ENCODE assay signal across 8 cellular contexts in genomic region chr1:32181563-32181962, GRCh38. TPM values are rescaled to one million over a fixed set of nuclear protein-coding genes. Genes with fewer than 3 reads are reported as not detected.
A peak's percentile ranks its signal among the peaks of the same experiment; 100 is the strongest.
DNase-seq lines count a peak whose midpoint lies in the region; ATAC-seq and TF ChIP-seq lines count a peak whose summit lies in the region.

No MANE protein-coding gene starts in this region.

- peak overlapping the region; percentile 92 for H3K27ac Mint-ChIP-seq in T-helper 2 cell treated with Interferon-gamma antibody and Interleukin-4, amounts not matched to agents 5 μg/mL and 100 μg/mL, for 36 hours
- H3K27ac Mint-ChIP-seq in activated CD8-positive, alpha-beta T cell treated with anti-CD3 and anti-CD28 coated beads for 36 hours: peak overlapping the region; percentile 98
- peak overlapping the region; percentile 99 for H3K27ac Mint-ChIP-seq in stimulated activated memory B cell treated with anti-CD40 and anti-IgM and Interleukin-4, amounts not matched to agents 10 μg/mL and 1 μg/mL and 100 μg/mL, for 72 hours

- no peak for ATAC-seq in activated CD8-positive, alpha-beta T cell treated with anti-CD3 and anti-CD28 coated beads for 36 hours
- no peak for ATAC-seq in gastroesophageal sphincter
- ATAC-seq in stimulated activated memory B cell treated with anti-CD40 and anti-IgM and Interleukin-4, amounts not matched to agents 10 μg/mL and 1 μg/mL and 100 μg/mL, for 72 hours: no peak

- H3K27me3 ChIP-seq in gastroesophageal sphincter: no peaks in the 10 kb centered on the region

- H3K36me3 ChIP-seq in gastroesophageal sphincter: peaks cover 0 to 55% of the 10 kb centered on the region in 2 donors

- no peak for TF ChIP-seq CTCF in activated CD8-positive, alpha-beta T cell treated with anti-CD3 and anti-CD28 coated beads for 36 hours (IDR thresholded peaks at IDR 0.05)
- no peak for TF ChIP-seq CTCF in gastroesophageal sphincter (IDR thresholded peaks at IDR 0.05)

- no peak for DNase-seq in T-helper 2 cell treated with Interferon-gamma antibody and Interleukin-4, amounts not matched to agents 5 μg/mL and 100 μg/mL, for 36 hours (ENCODE audit: low spot score)
- DNase-seq in T-helper 2 cell (no peak), NCI-H1105 (lab: John Stamatoyannopoulos, UW) (no peak), HPDE6-E6E7 (ENCODE audit: extremely low spot score) (no peak), AG08396 (ENCODE audit: low spot score) (no peak)
- DNase-seq in activated CD8-positive, alpha-beta T cell treated with anti-CD3 and anti-CD28 coated beads for 36 hours: no peak

- peaks cover 40% of the 10 kb centered on the region for H3K4me1 Mint-ChIP-seq in T-helper 2 cell treated with Interferon-gamma antibody and Interleukin-4, amounts not matched to agents 5 μg/mL and 100 μg/mL, for 36 hours (ENCODE audit: low read depth)
- H3K4me1 Mint-ChIP-seq in activated CD8-positive, alpha-beta T cell treated with anti-CD3 and anti-CD28 coated beads for 36 hours (ENCODE audit: low read depth): peaks cover 53% of the 10 kb centered on the region
- H3K4me1 Mint-ChIP-seq in stimulated activated memory B cell treated with anti-CD40 and anti-IgM and Interleukin-4, amounts not matched to agents 10 μg/mL and 1 μg/mL and 100 μg/mL, for 72 hours: peaks cover 58% of the 10 kb centered on the region

- no peaks in the 10 kb centered on the region for H3K9me3 Mint-ChIP-seq in T-helper 2 cell treated with Interferon-gamma antibody and Interleukin-4, amounts not matched to agents 5 μg/mL and 100 μg/mL, for 36 hours
- no peaks in the 10 kb centered on the region for H3K9me3 Mint-ChIP-seq in activated CD8-positive, alpha-beta T cell treated with anti-CD3 and anti-CD28 coated beads for 36 hours
- no peaks in the 10 kb centered on the region for H3K9me3 Mint-ChIP-seq in stimulated activated memory B cell treated with anti-CD40 and anti-IgM and Interleukin-4, amounts not matched to agents 10 μg/mL and 1 μg/mL and 100 μg/mL, for 72 hours

- intact Hi-C loops in activated CD8-positive, alpha-beta T cell treated with anti-CD3 and anti-CD28 coated beads for 36 hours (cut with micrococcal nuclease): no loop called here

- POLR2A ChIA-PET in activated CD8-positive, alpha-beta T cell treated with anti-CD3 and anti-CD28 coated beads for 36 hours (lab: Charles Lee): interaction anchor here (1.0 to 8.2 kb wide), 7 partner anchors 15 to 109 kb away, joined by 3 to 141 read pairs (median 4); partner anchors contain the start of genes CCDC28B, KPNA6 and TMEM39B

- no peak for TF ChIP-seq EP300 in gastroesophageal sphincter (IDR thresholded peaks at IDR 0.05)

- 60 to 74% methylated on average over 1 to 4 of the region's 5 CpGs for WGBS in gastroesophageal sphincter (ENCODE audit: low coverage in 1 of 2), 2 donors

- CTCF ChIA-PET in activated CD8-positive, alpha-beta T cell treated with anti-CD3 and anti-CD28 coated beads for 36 hours (lab: Charles Lee): interaction anchor here (0.6 to 1.2 kb wide), 4 partner anchors 10 to 73 kb away, joined by 3 to 4 read pairs (median 3); partner anchors contain the start of gene KPNA6

- TF ChIP-seq POLR2A in gastroesophageal sphincter (IDR thresholded peaks at IDR 0.05): no peak

- peak overlapping the region in 3 of 4 donors; percentile 93 to 96 (median 96) for H3K27ac ChIP-seq in gastroesophageal sphincter

- H3K27me3 Mint-ChIP-seq in T-helper 2 cell treated with Interferon-gamma antibody and Interleukin-4, amounts not matched to agents 5 μg/mL and 100 μg/mL, for 36 hours (ENCODE audit: low read depth): no peaks in the 10 kb centered on the region
- H3K27me3 Mint-ChIP-seq in activated CD8-positive, alpha-beta T cell treated with anti-CD3 and anti-CD28 coated beads for 36 hours: no peaks in the 10 kb centered on the region
- H3K27me3 Mint-ChIP-seq in stimulated activated memory B cell treated with anti-CD40 and anti-IgM and Interleukin-4, amounts not matched to agents 10 μg/mL and 1 μg/mL and 100 μg/mL, for 72 hours: no peaks in the 10 kb centered on the region

- peaks cover 7 to 72% (median 23%) of the 10 kb centered on the region in 3 donors for H3K4me1 ChIP-seq in gastroesophageal sphincter

- no peaks in the 10 kb centered on the region for H3K9me3 ChIP-seq in gastroesophageal sphincter

- peak overlapping the region in 1 of 2 donors; percentile 71 for H3K4me3 ChIP-seq in gastroesophageal sphincter

- peak overlapping the region; percentile 93 for H3K4me3 Mint-ChIP-seq in T-helper 2 cell treated with Interferon-gamma antibody and Interleukin-4, amounts not matched to agents 5 μg/mL and 100 μg/mL, for 36 hours
- H3K4me3 Mint-ChIP-seq in activated CD8-positive, alpha-beta T cell treated with anti-CD3 and anti-CD28 coated beads for 36 hours: peak overlapping the region; percentile 97
- peak overlapping the region; percentile 97 for H3K4me3 Mint-ChIP-seq in stimulated activated memory B cell treated with anti-CD40 and anti-IgM and Interleukin-4, amounts not matched to agents 10 μg/mL and 1 μg/mL and 100 μg/mL, for 72 hours

- peaks cover 49% of the 10 kb centered on the region for H3K36me3 Mint-ChIP-seq in T-helper 2 cell treated with Interferon-gamma antibody and Interleukin-4, amounts not matched to agents 5 μg/mL and 100 μg/mL, for 36 hours (ENCODE audit: low read depth)
- H3K36me3 Mint-ChIP-seq in activated CD8-positive, alpha-beta T cell treated with anti-CD3 and anti-CD28 coated beads for 36 hours (ENCODE audit: low read depth): peaks cover 53% of the 10 kb centered on the region
- peaks cover 51% of the 10 kb centered on the region for H3K36me3 Mint-ChIP-seq in stimulated activated memory B cell treated with anti-CD40 and anti-IgM and Interleukin-4, amounts not matched to agents 10 μg/mL and 1 μg/mL and 100 μg/mL, for 72 hours

RNA-seq across cellular contexts. Expression of gene TXLNA, which starts 2.1 kb away (rescaled TPM):
- 10 to 100 TPM; 71.5 to 73.3 TPM for total RNA-seq in activated CD8-positive, alpha-beta T cell treated with anti-CD3 and anti-CD28 coated beads for 36 hours
- total RNA-seq in gastroesophageal sphincter: 10 to 100 TPM; 44.7 to 86.6 (median 67.3) TPM

RNA-seq across cellular contexts. Expression of gene CCDC28B, which starts 18.8 kb away (rescaled TPM):
- total RNA-seq in activated CD8-positive, alpha-beta T cell treated with anti-CD3 and anti-CD28 coated beads for 36 hours: 10 to 100 TPM; 27.0 to 27.7 TPM
- total RNA-seq in gastroesophageal sphincter: 1 to 10 TPM; 2.7 to 8.0 (median 5.6) TPM

RNA-seq across cellular contexts. Expression of gene IQCC, which starts 23.9 kb away (rescaled TPM):
- total RNA-seq in activated CD8-positive, alpha-beta T cell treated with anti-CD3 and anti-CD28 coated beads for 36 hours: 1 to 10 TPM; 4.2 to 4.4 TPM
- total RNA-seq in gastroesophageal sphincter: 1 to 10 TPM in 2 of 4 donors, under 1 TPM in 2; 0.69 to 1.9 (median 1.3) TPM

RNA-seq across cellular contexts. Expression of gene DCDC2B, which starts 27.3 kb away (rescaled TPM):
- total RNA-seq in activated CD8-positive, alpha-beta T cell treated with anti-CD3 and anti-CD28 coated beads for 36 hours: not detected
- total RNA-seq in gastroesophageal sphincter: not detected

RNA-seq across cellular contexts. Expression of gene TMEM234, which starts 40.6 kb away (rescaled TPM):
- 1 to 10 TPM; 6.9 to 7.7 TPM for total RNA-seq in activated CD8-positive, alpha-beta T cell treated with anti-CD3 and anti-CD28 coated beads for 36 hours
- 10 to 100 TPM in 2 of 4 donors, 1 to 10 TPM in 2; 3.5 to 17.9 (median 9.9) TPM for total RNA-seq in gastroesophageal sphincter
